15 cellular contexts compared by ENCODE assay signal in the genomic region with DNA sequence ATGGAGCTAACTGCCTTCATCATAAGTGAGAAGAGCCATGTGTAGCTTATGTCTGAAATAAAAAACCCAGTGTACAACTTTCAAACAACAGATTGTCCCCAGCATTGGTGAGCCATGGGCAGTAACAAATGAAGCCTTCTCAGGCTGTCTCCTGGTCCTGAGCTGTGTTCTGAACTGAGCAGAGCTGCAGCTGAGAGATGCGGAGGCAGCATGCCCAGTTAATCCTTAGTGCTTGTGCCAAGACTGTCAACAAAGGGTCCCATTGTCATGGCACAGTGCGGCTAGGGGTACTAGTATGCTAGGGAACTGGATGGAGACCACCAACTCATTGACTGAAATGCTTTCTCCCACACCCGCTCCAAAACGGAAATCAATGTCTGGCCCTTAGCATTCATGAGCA.
"Had no signal": no experiment of that assay in that cellular context is flagged by ENCODE, and none has a peak within 500 bp of the region (broad histone marks: within the 10 kb centered on the region; RNA-seq: fewer than 3 reads in every experiment).

No MANE protein-coding gene starts in this region.

- H3K9me3 ChIP-seq: breast epithelium, gastroesophageal sphincter, psoas muscle, right lobe of liver, stomach, thyroid gland had no signal

- H3K36me3 ChIP-seq: breast epithelium, gastroesophageal sphincter, left ventricle myocardium inferior, right lobe of liver, stomach, thyroid gland had no signal

- DNase-seq: activated CD4-positive, alpha-beta T cell treated with anti-CD3 and anti-CD28 coated beads, Interleukin-2, amount 10 ng/mL, durations not matched to agents 24 days and 14 days; activated CD4-positive, CD25-positive, alpha-beta regulatory T cell; activated CD8-positive, alpha-beta memory T cell treated with anti-CD3 and anti-CD28 coated beads, Interleukin-2, amount 50 U/mL, for 48 hours; activated gamma-delta T cell treated with Interleukin-2 at 50 U/mL for 16 hours; activated naive CD8-positive, alpha-beta T cell treated with anti-CD3 and anti-CD28 coated beads for 36 hours; erythroblast; left ventricle myocardium inferior; mesenchymal stem cell; psoas muscle; right lobe of liver; stomach; thyroid gland had no signal

- H3K9me3 Mint-ChIP-seq: activated naive CD8-positive, alpha-beta T cell treated with anti-CD3 and anti-CD28 coated beads for 36 hours had no signal

- H3K27ac ChIP-seq: breast epithelium, gastroesophageal sphincter, left ventricle myocardium inferior, psoas muscle, right lobe of liver, stomach, thyroid gland had no signal

- H3K4me3 ChIP-seq: breast epithelium, gastroesophageal sphincter, left ventricle myocardium inferior, psoas muscle, right lobe of liver, stomach, thyroid gland had no signal

- ATAC-seq: gastroesophageal sphincter; natural killer cell treated with Interleukin-12 subunit alpha and Interleukin-12 subunit beta and Interleukin-15 and Interleukin-18, amount 100 ng/mL, for 72 hours; psoas muscle; right lobe of liver had no signal

- H3K27me3 ChIP-seq: breast epithelium, gastroesophageal sphincter, right lobe of liver, stomach, thyroid gland had no signal

- H3K4me1 ChIP-seq: breast epithelium, gastroesophageal sphincter, left ventricle myocardium inferior, psoas muscle, right lobe of liver, stomach, thyroid gland had no signal

- H3K36me3 Mint-ChIP-seq: activated naive CD8-positive, alpha-beta T cell treated with anti-CD3 and anti-CD28 coated beads for 36 hours; natural killer cell treated with Interleukin-12 subunit alpha and Interleukin-12 subunit beta and Interleukin-15 and Interleukin-18, amount 100 ng/mL, for 72 hours had no signal

- H3K4me1 Mint-ChIP-seq: activated CD4-positive, alpha-beta T cell treated with anti-CD3 and anti-CD28 coated beads, Interleukin-2, amount 10 ng/mL, durations not matched to agents 24 days and 14 days; activated naive CD8-positive, alpha-beta T cell treated with anti-CD3 and anti-CD28 coated beads for 36 hours had no signal

- H3K27me3 Mint-ChIP-seq: activated CD4-positive, alpha-beta T cell treated with anti-CD3 and anti-CD28 coated beads, Interleukin-2, amount 10 ng/mL, durations not matched to agents 24 days and 14 days; activated naive CD8-positive, alpha-beta T cell treated with anti-CD3 and anti-CD28 coated beads for 36 hours; natural killer cell treated with Interleukin-12 subunit alpha and Interleukin-12 subunit beta and Interleukin-15 and Interleukin-18, amount 100 ng/mL, for 72 hours had no signal

- H3K27ac Mint-ChIP-seq: activated CD4-positive, alpha-beta T cell treated with anti-CD3 and anti-CD28 coated beads, Interleukin-2, amount 10 ng/mL, durations not matched to agents 24 days and 14 days; activated naive CD8-positive, alpha-beta T cell treated with anti-CD3 and anti-CD28 coated beads for 36 hours; natural killer cell treated with Interleukin-12 subunit alpha and Interleukin-12 subunit beta and Interleukin-15 and Interleukin-18, amount 100 ng/mL, for 72 hours had no signal

- H3K4me3 Mint-ChIP-seq: activated CD4-positive, alpha-beta T cell treated with anti-CD3 and anti-CD28 coated beads, Interleukin-2, amount 10 ng/mL, durations not matched to agents 24 days and 14 days; activated naive CD8-positive, alpha-beta T cell treated with anti-CD3 and anti-CD28 coated beads for 36 hours; natural killer cell treated with Interleukin-12 subunit alpha and Interleukin-12 subunit beta and Interleukin-15 and Interleukin-18, amount 100 ng/mL, for 72 hours had no signal
